Comparison of ENCODE assay signal across 9 cellular contexts in the genomic region with DNA sequence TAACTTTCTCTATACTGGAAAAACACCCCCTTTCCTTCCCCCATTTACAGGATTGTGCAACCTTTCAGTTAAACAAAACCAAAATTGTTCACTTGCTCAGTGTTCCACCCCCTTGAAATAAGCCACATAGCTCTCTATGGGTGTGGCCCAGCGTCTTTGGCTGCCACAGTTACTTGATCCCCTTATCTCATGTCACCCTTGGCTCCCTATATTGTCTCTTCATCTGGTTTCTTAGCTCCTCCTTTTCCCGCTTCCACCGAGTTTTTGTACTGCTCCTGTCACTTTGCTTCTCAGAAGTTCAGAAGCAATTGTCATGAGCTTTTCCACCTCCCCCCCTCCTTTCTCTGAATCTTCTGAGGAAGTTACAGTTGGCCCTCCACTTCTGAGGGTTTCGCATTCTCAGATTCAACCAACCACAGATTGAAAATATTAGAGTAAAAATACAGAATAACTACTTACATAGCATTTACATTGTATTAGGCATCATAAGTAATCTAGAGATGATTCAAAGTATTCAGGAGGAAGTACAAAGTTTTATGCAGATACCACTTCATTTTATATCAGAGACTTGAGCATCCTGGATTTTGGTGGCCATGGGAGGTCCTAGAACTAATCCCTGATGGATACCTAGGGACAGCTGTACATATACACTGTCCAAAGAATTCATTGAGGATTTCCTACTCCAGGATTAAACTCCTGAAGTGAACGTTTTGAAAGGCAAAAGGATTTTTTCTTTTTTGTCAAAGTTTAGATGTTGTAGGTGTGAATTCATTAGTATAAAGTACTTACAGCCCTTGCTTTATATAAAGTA.
DNase-seq lines count a peak whose midpoint lies in the region; ATAC-seq and TF ChIP-seq lines count a peak whose summit lies in the region.
"Had no signal": no experiment of that assay in that cellular context is flagged by ENCODE, and none has a peak within 500 bp of the region (broad histone marks: within the 10 kb centered on the region; RNA-seq: fewer than 3 reads in every experiment).

No MANE protein-coding gene starts in this region.

- H3K27me3 ChIP-seq in left ventricle myocardium inferior (ENCODE audit: low read depth) (no peaks in the 10 kb centered on the region), stomach (no peaks in the 10 kb centered on the region)

- no peaks in the 10 kb centered on the region for H3K36me3 Mint-ChIP-seq in WTC11

- no peaks in the 10 kb centered on the region for H3K36me3 ChIP-seq in left ventricle myocardium inferior
- no peaks in the 10 kb centered on the region for H3K36me3 ChIP-seq in stomach

- H3K4me3 ChIP-seq in left ventricle myocardium inferior (no peak overlapping the region), stomach (no peak overlapping the region)

- POLR2A ChIA-PET in WTC11 (lab: Charles Lee) = no interaction called here

- no peaks in the 10 kb centered on the region for H3K27me3 Mint-ChIP-seq in WTC11 (ENCODE audit: low read depth)

- H3K27ac Mint-ChIP-seq in WTC11 = no peak overlapping the region

- WGBS in stomach, 5 donors = 26 to 37% (median 36%) methylated on average over 4 to 5 of the region's 5 CpGs

- H3K4me1 ChIP-seq in left ventricle myocardium inferior = peaks cover 99% of the 10 kb centered on the region
- peaks cover 6 to 69% (median 40%) of the 10 kb centered on the region in 4 donors for H3K4me1 ChIP-seq in stomach

- TF ChIP-seq CTCF in WTC11 (IDR thresholded peaks at IDR 0.05) (no peak), left ventricle myocardium inferior (IDR thresholded peaks at IDR 0.05; ENCODE audit: borderline replicate concordance) (no peak), stomach (IDR thresholded peaks at IDR 0.05) (no peak)

- no peak overlapping the region for H3K4me3 Mint-ChIP-seq in WTC11

- DNase-seq in CD1c-positive myeloid dendritic cell (ENCODE audit: extremely low spot score) (peak; percentile 48), WTC11 (ENCODE audit: low spot score) (no peak), left ventricle myocardium inferior (peak; percentile 48), stomach (no peak), globus pallidus (ENCODE audit: low spot score) (no peak), SHP77 treated with DMSO at 0.1 percent for 48 hours (lab: John Stamatoyannopoulos, UW) (no peak)

- H3K9me3 Mint-ChIP-seq in WTC11 = no peaks in the 10 kb centered on the region

- no peak for TF ChIP-seq POLR2A in stomach (IDR thresholded peaks at IDR 0.05)

- H3K27ac ChIP-seq in left ventricle myocardium inferior (replicated peaks) (peak overlapping the region; percentile 91), stomach (peak overlapping the region in 4 of 5 donors; percentile 36 to 81 (median 58))
- H3K27ac ChIP-seq: epithelial cell of prostate had no signal

- TF ChIP-seq EP300 in stomach (IDR thresholded peaks at IDR 0.05) = no peak

- intact Hi-C loops in left ventricle myocardium inferior (cut with micrococcal nuclease) (no loop called here), stomach (cut with DNase I; ENCODE audit: low total_unique reads) (no loop called here)

- H3K9me3 ChIP-seq in left ventricle myocardium inferior (replicated peaks) = no peaks in the 10 kb centered on the region
- no peaks in the 10 kb centered on the region for H3K9me3 ChIP-seq in stomach

- CTCF ChIA-PET in WTC11 (lab: Charles Lee) = interaction anchor here (1.0 to 2.1 kb wide), 4 partner anchors 11 to 184 kb away, joined by 3 to 9 read pairs (median 4); no protein-coding TSS in a partner anchor

- H3K4me1 Mint-ChIP-seq in WTC11 = peaks cover 34% of the 10 kb centered on the region

- ATAC-seq in GM19372 (IDR thresholded peaks at IDR 0.05; ENCODE audit: low read depth, unreplicated experiment) = peak; percentile 51
- ATAC-seq in HG03342 (IDR thresholded peaks at IDR 0.05; ENCODE audit: unreplicated experiment) = peak; percentile 52
- ATAC-seq in WTC11 = peak; percentile 75

TF ChIP-seq in WTC11, 78 proteins besides CTCF, POLR2A, EP300 and RAD21:
- TF ChIP-seq MXD4 (CRISPR knock-in tag; IDR thresholded peaks at IDR 0.05; ENCODE audit: borderline replicate concordance) (no peak), ZBTB21 (CRISPR knock-in tag; IDR thresholded peaks at IDR 0.05; ENCODE audit: borderline replicate concordance) (no peak), TP53 (CRISPR knock-in tag; IDR thresholded peaks at IDR 0.05) (no peak), EMX1 (CRISPR knock-in tag; IDR thresholded peaks at IDR 0.05) (no peak), TEAD4 (CRISPR knock-in tag; IDR thresholded peaks at IDR 0.05) (no peak)
- TF ChIP-seq, protein P1, sequence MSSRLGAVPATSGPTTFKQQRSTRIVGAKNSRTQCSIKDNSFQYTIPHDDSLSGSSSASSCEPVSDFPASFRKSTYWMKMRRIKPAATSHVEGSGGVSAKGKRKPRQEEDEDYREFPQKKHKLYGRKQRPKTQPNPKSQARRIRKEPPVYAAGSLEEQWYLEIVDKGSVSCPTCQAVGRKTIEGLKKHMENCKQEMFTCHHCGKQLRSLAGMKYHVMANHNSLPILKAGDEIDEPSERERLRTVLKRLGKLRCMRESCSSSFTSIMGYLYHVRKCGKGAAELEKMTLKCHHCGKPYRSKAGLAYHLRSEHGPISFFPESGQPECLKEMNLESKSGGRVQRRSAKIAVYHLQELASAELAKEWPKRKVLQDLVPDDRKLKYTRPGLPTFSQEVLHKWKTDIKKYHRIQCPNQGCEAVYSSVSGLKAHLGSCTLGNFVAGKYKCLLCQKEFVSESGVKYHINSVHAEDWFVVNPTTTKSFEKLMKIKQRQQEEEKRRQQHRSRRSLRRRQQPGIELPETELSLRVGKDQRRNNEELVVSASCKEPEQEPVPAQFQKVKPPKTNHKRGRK (CRISPR knock-in tag; IDR thresholded peaks at IDR 0.05; ENCODE audit: borderline replicate concordance) = no peak
- TF ChIP-seq, protein P2, sequence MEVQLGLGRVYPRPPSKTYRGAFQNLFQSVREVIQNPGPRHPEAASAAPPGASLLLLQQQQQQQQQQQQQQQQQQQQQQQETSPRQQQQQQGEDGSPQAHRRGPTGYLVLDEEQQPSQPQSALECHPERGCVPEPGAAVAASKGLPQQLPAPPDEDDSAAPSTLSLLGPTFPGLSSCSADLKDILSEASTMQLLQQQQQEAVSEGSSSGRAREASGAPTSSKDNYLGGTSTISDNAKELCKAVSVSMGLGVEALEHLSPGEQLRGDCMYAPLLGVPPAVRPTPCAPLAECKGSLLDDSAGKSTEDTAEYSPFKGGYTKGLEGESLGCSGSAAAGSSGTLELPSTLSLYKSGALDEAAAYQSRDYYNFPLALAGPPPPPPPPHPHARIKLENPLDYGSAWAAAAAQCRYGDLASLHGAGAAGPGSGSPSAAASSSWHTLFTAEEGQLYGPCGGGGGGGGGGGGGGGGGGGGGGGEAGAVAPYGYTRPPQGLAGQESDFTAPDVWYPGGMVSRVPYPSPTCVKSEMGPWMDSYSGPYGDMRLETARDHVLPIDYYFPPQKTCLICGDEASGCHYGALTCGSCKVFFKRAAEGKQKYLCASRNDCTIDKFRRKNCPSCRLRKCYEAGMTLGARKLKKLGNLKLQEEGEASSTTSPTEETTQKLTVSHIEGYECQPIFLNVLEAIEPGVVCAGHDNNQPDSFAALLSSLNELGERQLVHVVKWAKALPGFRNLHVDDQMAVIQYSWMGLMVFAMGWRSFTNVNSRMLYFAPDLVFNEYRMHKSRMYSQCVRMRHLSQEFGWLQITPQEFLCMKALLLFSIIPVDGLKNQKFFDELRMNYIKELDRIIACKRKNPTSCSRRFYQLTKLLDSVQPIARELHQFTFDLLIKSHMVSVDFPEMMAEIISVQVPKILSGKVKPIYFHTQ (CRISPR knock-in tag; IDR thresholded peaks at IDR 0.05) = no peak

Comparison
In these comparisons a context has a peak if more than half of its experiments do, and no peak if none do; other contexts are left out.
1. DNase-seq: peak in CD1c-positive myeloid dendritic cell (single experiment) and left ventricle myocardium inferior (single experiment); none in WTC11 (single experiment), stomach (single experiment), globus pallidus (single experiment) and SHP77 treated with DMSO at 0.1 percent for 48 hours (single experiment).
2. Peak in every context shown above with its lines, with median percentiles within 50 percentile points of each other: ATAC-seq.